In genomic region chr4:69025191-69025998, GRCh38 we compare ENCODE assay signal across 8 cellular contexts.
DNase-seq lines count a peak whose midpoint lies in the region; ATAC-seq, FAIRE-seq and TF ChIP-seq lines count a peak whose summit lies in the region.

No MANE protein-coding gene starts in this region.

- DNase-seq in astrocyte of the cerebellum (ENCODE audit: low read depth), result no peak
- DNase-seq in retina, result peak; percentile 5
- no peak for DNase-seq in GM19240 (ENCODE audit: insufficient read length, low spot score)
- no peak for DNase-seq in GM12892 (ENCODE audit: insufficient read length)
- no peak for DNase-seq in anterior cingulate cortex (lab: John Stamatoyannopoulos, UW)
- no peak for DNase-seq in NCI-H1694 treated with DMSO at 0.1 percent for 48 hours (lab: John Stamatoyannopoulos, UW)

- no peak for TF ChIP-seq POLR2A in GM12892 (IDR thresholded peaks at IDR 0.05; ENCODE audit: low read depth, low read length)

- in situ Hi-C loops in astrocyte of the cerebellum (cut with HindIII; ENCODE audit: low sequenced_read_pairs), result no loop called here

- no peak for FAIRE-seq in GM12892 (lab: Jason Lieb, UNC)

- ATAC-seq in GM19324 (IDR thresholded peaks at IDR 0.05; ENCODE audit: low FRiP score, unreplicated experiment) (peak; percentile 91), HG03095 (IDR thresholded peaks at IDR 0.05; ENCODE audit: unreplicated experiment) (peak; percentile 73)

- peak; percentile 39 for TF ChIP-seq CTCF in astrocyte of the cerebellum (IDR thresholded peaks at IDR 0.05; ENCODE audit: low read depth, low read length, missing control alignments)

- no peak overlapping the region for H3K4me3 ChIP-seq in astrocyte of the cerebellum (ENCODE audit: low read depth, low read length)
